ENCODE assay signal across 12 cellular contexts in genomic region chr1:109615879-109616278, GRCh38. TPM values are rescaled to one million over a fixed set of nuclear protein-coding genes. Genes with fewer than 3 reads are reported as not detected.
DNase-seq lines count a peak whose midpoint lies in the region; ATAC-seq and TF ChIP-seq lines count a peak whose summit lies in the region.
"Had no signal": no experiment of that assay in that cellular context is flagged by ENCODE, and none has a peak within 500 bp of the region (broad histone marks: within the 10 kb centered on the region; RNA-seq: fewer than 3 reads in every experiment).

No MANE protein-coding gene starts in this region.

- peaks cover 4% of the 10 kb centered on the region for H3K79me2 ChIP-seq in neural progenitor cell (ENCODE audit: low read depth)

- POLR2A ChIA-PET in CD4-positive, alpha-beta T cell (lab: Charles Lee), result interaction anchor here (1.0 to 2.7 kb wide), 3 partner anchors 9 to 67 kb away, joined by 3 to 17 read pairs (median 4); partner anchors contain the start of gene GNAI3

- intact Hi-C loops in CD4-positive, alpha-beta T cell (cut with DNase I, micrococcal nuclease), result no loop called here

- no peak overlapping the region for H3K27ac ChIP-seq in CD4-positive, alpha-beta T cell (ENCODE audit: low read depth, low read length)
- H3K27ac ChIP-seq in caudate nucleus (ENCODE audit: low read depth, low read length), result peak overlapping the region; percentile 40
- H3K27ac ChIP-seq in neural progenitor cell, result no peak overlapping the region
- H3K27ac ChIP-seq: cardiac muscle cell, KMS-11, prostate gland had no signal

- H2AFZ ChIP-seq in neural progenitor cell (replicated peaks), result no peak overlapping the region

- H3K36me3 Mint-ChIP-seq in CD4-positive, alpha-beta T cell (ENCODE audit: low read depth), result peaks cover 4% of the 10 kb centered on the region
- no peaks in the 10 kb centered on the region for H3K36me3 Mint-ChIP-seq in neural progenitor cell

- H3K27ac Mint-ChIP-seq in CD4-positive, alpha-beta T cell, result peak overlapping the region; percentile 71
- H3K27ac Mint-ChIP-seq in neural progenitor cell, result no peak overlapping the region

- no peak for DNase-seq in CD4-positive, alpha-beta T cell
- DNase-seq in MV-4-11 (lab: John Stamatoyannopoulos, UW) (peak; percentile 99), caudate nucleus (lab: John Stamatoyannopoulos, UW) (no peak), midbrain (lab: John Stamatoyannopoulos, UW) (peak; percentile 32), neural progenitor cell (ENCODE audit: low spot score) (no peak), NCI-H446 treated with DMSO at 0.1 percent for 48 hours (lab: John Stamatoyannopoulos, UW) (no peak)
- DNase-seq: PC-3 had no signal

- no peak overlapping the region for H3K4me2 ChIP-seq in neural progenitor cell
- H3K4me2 ChIP-seq: KMS-11 had no signal

- H4K20me1 ChIP-seq in neural progenitor cell (ENCODE audit: low read depth), result no peaks in the 10 kb centered on the region

- CTCF ChIA-PET in CD4-positive, alpha-beta T cell (lab: Charles Lee), result interaction anchor here (1.2 to 3.0 kb wide), 3 partner anchors 25 to 70 kb away, joined by 3 to 10 read pairs (median 4); no protein-coding TSS in a partner anchor

- H3K9me3 Mint-ChIP-seq in CD4-positive, alpha-beta T cell, result no peaks in the 10 kb centered on the region
- H3K9me3 Mint-ChIP-seq in neural progenitor cell, result no peaks in the 10 kb centered on the region

- H3K4me3 Mint-ChIP-seq in CD4-positive, alpha-beta T cell, result peak overlapping the region; percentile 50
- no peak overlapping the region for H3K4me3 Mint-ChIP-seq in neural progenitor cell

- H3K4me1 Mint-ChIP-seq in CD4-positive, alpha-beta T cell (ENCODE audit: low read depth), result peaks cover 42% of the 10 kb centered on the region
- peaks cover 49% of the 10 kb centered on the region for H3K4me1 Mint-ChIP-seq in neural progenitor cell

- H3F3A ChIP-seq in neural progenitor cell (ENCODE audit: low read depth), result peaks cover 16% of the 10 kb centered on the region

- H3K9me3 ChIP-seq in CD4-positive, alpha-beta T cell (ENCODE audit: control insufficient read depth, low read length), result no peaks in the 10 kb centered on the region
- no peaks in the 10 kb centered on the region for H3K9me3 ChIP-seq in neural progenitor cell (ENCODE audit: low read depth)
- H3K9me3 ChIP-seq: prostate gland had no signal

- peaks cover 18% of the 10 kb centered on the region for H3K4me1 ChIP-seq in neural progenitor cell
- H3K4me1 ChIP-seq: prostate gland had no signal

- no peaks in the 10 kb centered on the region for H3K27me3 Mint-ChIP-seq in CD4-positive, alpha-beta T cell
- peaks cover 3% of the 10 kb centered on the region for H3K27me3 Mint-ChIP-seq in neural progenitor cell (ENCODE audit: insufficient read depth, low read depth)

- H3K27me3 ChIP-seq in CD4-positive, alpha-beta T cell (ENCODE audit: control insufficient read depth, insufficient read depth, low read length), result no peaks in the 10 kb centered on the region
- H3K27me3 ChIP-seq in neural progenitor cell, result no peaks in the 10 kb centered on the region
- H3K27me3 ChIP-seq: cardiac muscle cell had no signal

- no peak overlapping the region for H3K4me3 ChIP-seq in neural progenitor cell
- H3K4me3 ChIP-seq: cardiac muscle cell, prostate gland had no signal

- TF ChIP-seq CTCF in CD4-positive, alpha-beta T cell (IDR thresholded peaks at IDR 0.05), result no peak
- no peak for TF ChIP-seq CTCF in neural progenitor cell (IDR thresholded peaks at IDR 0.05)

- no peaks in the 10 kb centered on the region for H3K36me3 ChIP-seq in neural progenitor cell
- H3K36me3 ChIP-seq: cardiac muscle cell, prostate gland had no signal

- ATAC-seq in CD4-positive, alpha-beta T cell (ENCODE audit: poor library complexity), result peak; percentile 24
- ATAC-seq in HG02840 (IDR thresholded peaks at IDR 0.05; ENCODE audit: low FRiP score, unreplicated experiment) (no peak), HG03039 (IDR thresholded peaks at IDR 0.05; ENCODE audit: unreplicated experiment) (no peak)
- ATAC-seq: PC-3 had no signal

- H3K9ac ChIP-seq in neural progenitor cell, result no peak overlapping the region
- H3K9ac ChIP-seq: KMS-11 had no signal

RNA-seq across cellular contexts. Expression of gene GNAT2, which starts 3.5 kb away (rescaled TPM):
- total RNA-seq in CD4-positive, alpha-beta T cell, result not detected
- 0.25 TPM in 1 of 2 replicates, not detected in the other for total RNA-seq in neural progenitor cell (ENCODE audit: low replicate concordance)
- total RNA-seq: cardiac muscle cell, prostate gland had no signal

RNA-seq across cellular contexts. Expression of gene AMPD2, which starts 3.8 kb away (rescaled TPM):
- total RNA-seq in CD4-positive, alpha-beta T cell, result 100 to 1,000 TPM; 170 to 191 TPM
- 22.9 and 49.8 TPM in 2 replicates for total RNA-seq in neural progenitor cell (ENCODE audit: low replicate concordance)

RNA-seq across cellular contexts. Expression of gene GSTM4, which starts 40.0 kb away (rescaled TPM):
- 10 to 100 TPM; 17.7 to 20.7 TPM for total RNA-seq in CD4-positive, alpha-beta T cell
- 4.3 and 17.3 TPM in 2 replicates for total RNA-seq in neural progenitor cell (ENCODE audit: low replicate concordance)

RNA-seq across cellular contexts. Expression of gene GSTM2, which starts 52.0 kb away (rescaled TPM):
- 100 to 1,000 TPM; 106 to 107 TPM for total RNA-seq in CD4-positive, alpha-beta T cell
- total RNA-seq in neural progenitor cell (ENCODE audit: low replicate concordance), result 15.6 and 24.2 TPM in 2 replicates

Comparison
In these comparisons a context has a peak if more than half of its experiments do, and no peak if none do; other contexts are left out.
1. DNase-seq: peak in MV-4-11 (single experiment) and midbrain (single experiment); none in CD4-positive, alpha-beta T cell (0 of 10), caudate nucleus (0 of 61), neural progenitor cell (single experiment) and NCI-H446 treated with DMSO at 0.1 percent for 48 hours (single experiment).